ENCODE assay signal across 37 cellular contexts in genomic region chr5:60590172-60590571, GRCh38.
"Had no signal": no experiment of that assay in that cellular context is flagged by ENCODE, and none has a peak within 500 bp of the region (broad histone marks: within the 10 kb centered on the region; RNA-seq: fewer than 3 reads in every experiment).

No MANE protein-coding gene starts in this region.

- H3K36me3 Mint-ChIP-seq: activated CD4-positive, alpha-beta memory T cell treated with anti-CD3 and anti-CD28 coated beads for 36 hours had no signal

- H3K27ac Mint-ChIP-seq: activated B cell treated with CpG ODN at 0.5 μM for 24 hours; activated CD4-positive, alpha-beta memory T cell treated with anti-CD3 and anti-CD28 coated beads for 36 hours; activated CD4-positive, alpha-beta T cell treated with anti-CD3 and anti-CD28 coated beads, Interleukin-2, amount 10 ng/mL, durations not matched to agents 24 days and 14 days; activated CD8-positive, alpha-beta T cell treated with anti-CD3 and anti-CD28 coated beads for 36 hours; activated naive CD4-positive, alpha-beta T cell treated with anti-CD3 and anti-CD28 coated beads for 36 hours; activated naive CD4-positive, alpha-beta T cell treated with anti-CD3 and anti-CD28 coated beads, Interleukin-2, amount 50 U/mL, for 72 hours; activated naive CD8-positive, alpha-beta T cell treated with anti-CD3 and anti-CD28 coated beads for 36 hours; activated T-cell treated with anti-CD3 and anti-CD28 coated beads, Interleukin-2, amount 50 U/mL, for 72 hours; activated T-helper 1 cell treated with anti-CD3 and anti-CD28 coated beads, Interleukin-12 subunit alpha, Interleukin-12 subunit beta, Interleukin-2, Interleukin-4 antibody, amounts not matched to agents 30 ng/mL and 10 ng/mL and 1 ng/mL, durations not matched to agents 14 hours and 24 hours and 36 hours; activated T-helper 17 cell treated with anti-CD3 and anti-CD28 coated beads, Interleukin-2, amount 50 U/mL, for 72 hours; T-helper 1 cell treated with Interleukin-12 subunit alpha and Interleukin-12 subunit beta and Interleukin-4 antibody, amounts not matched to agents 30 μg/mL and 1 μg/mL, for 36 hours; T-helper 2 cell treated with Interferon-gamma antibody and Interleukin-4, amounts not matched to agents 5 μg/mL and 100 μg/mL, for 36 hours had no signal

- H3K4me1 ChIP-seq: adrenal gland, body of pancreas, breast epithelium had no signal

- DNase-seq: activated B cell treated with CpG ODN at 0.5 μM for 24 hours; activated CD4-positive, alpha-beta memory T cell treated with anti-CD3 and anti-CD28 coated beads for 36 hours; activated CD4-positive, alpha-beta T cell treated with anti-CD3 and anti-CD28 coated beads for 4 hours; activated CD4-positive, alpha-beta T cell treated with anti-CD3 and anti-CD28 coated beads, Interleukin-2, amount 10 ng/mL, durations not matched to agents 24 days and 14 days; activated CD4-positive, alpha-beta T cell treated with anti-CD3 and anti-CD28 coated beads, Interleukin-2, amount 50 U/mL, for 1 hour; activated CD4-positive, alpha-beta T cell treated with anti-CD3 and anti-CD28 coated beads, Interleukin-2, amount 50 U/mL, for 4 hours; activated CD4-positive, CD25-positive, alpha-beta regulatory T cell treated with anti-CD3 and anti-CD28 coated beads, Interleukin-2, amount 50 U/mL, for 72 hours; activated CD8-positive, alpha-beta memory T cell treated with anti-CD3 and anti-CD28 coated beads, Interleukin-2, amount 50 U/mL, for 4 hours; activated CD8-positive, alpha-beta T cell treated with anti-CD3 and anti-CD28 coated beads for 36 hours; activated effector memory CD4-positive, alpha-beta T cell treated with anti-CD3 and anti-CD28 coated beads, Interleukin-2, amount 50 U/mL, for 16 hours; activated gamma-delta T cell treated with Interleukin-2 at 50 U/mL for 16 hours; activated naive CD4-positive, alpha-beta T cell; activated naive CD4-positive, alpha-beta T cell treated with anti-CD3 and anti-CD28 coated beads for 36 hours; activated naive CD4-positive, alpha-beta T cell treated with anti-CD3 and anti-CD28 coated beads, Interleukin-2, amount 50 U/mL, for 16 hours; activated naive CD8-positive, alpha-beta T cell treated with anti-CD3 and anti-CD28 coated beads for 36 hours; activated T-cell treated with anti-CD3 and anti-CD28 coated beads for 4 hours; activated T-cell treated with anti-CD3 and anti-CD28 coated beads, Interleukin-2, amount 50 U/mL, for 1 hour; activated T-cell treated with anti-CD3 and anti-CD28 coated beads, Interleukin-2, amount 50 U/mL, for 4 hours; activated T-cell treated with anti-CD3 and anti-CD28 coated beads, Interleukin-2, amount 50 U/mL, for 72 hours; adrenal gland; amniotic stem cell; aorta; body of pancreas; brain microvascular endothelial cell; central memory CD4-positive, alpha-beta T cell; T-helper 1 cell; T-helper 2 cell; T-helper 9 cell had no signal

- H3K27me3 Mint-ChIP-seq: activated B cell treated with CpG ODN at 0.5 μM for 24 hours; activated CD4-positive, alpha-beta memory T cell treated with anti-CD3 and anti-CD28 coated beads for 36 hours; activated CD4-positive, alpha-beta T cell treated with anti-CD3 and anti-CD28 coated beads, Interleukin-2, amount 10 ng/mL, durations not matched to agents 24 days and 14 days; activated T-helper 17 cell treated with anti-CD3 and anti-CD28 coated beads, Interleukin-2, amount 50 U/mL, for 72 hours had no signal

- FAIRE-seq: astrocyte, TTC549 had no signal

- H3K9me3 Mint-ChIP-seq: activated CD4-positive, alpha-beta memory T cell treated with anti-CD3 and anti-CD28 coated beads for 36 hours; activated CD8-positive, alpha-beta T cell treated with anti-CD3 and anti-CD28 coated beads for 36 hours; activated T-cell treated with anti-CD3 and anti-CD28 coated beads, Interleukin-2, amount 50 U/mL, for 4 hours; activated T-helper 1 cell treated with anti-CD3 and anti-CD28 coated beads, Interleukin-12 subunit alpha, Interleukin-12 subunit beta, Interleukin-2, Interleukin-4 antibody, amounts not matched to agents 30 ng/mL and 10 ng/mL and 1 ng/mL, durations not matched to agents 14 hours and 24 hours and 36 hours; activated T-helper 17 cell treated with anti-CD3 and anti-CD28 coated beads, Interleukin-2, amount 50 U/mL, for 72 hours; T-helper 1 cell treated with Interleukin-12 subunit alpha and Interleukin-12 subunit beta and Interleukin-4 antibody, amounts not matched to agents 30 μg/mL and 1 μg/mL, for 36 hours had no signal

- H3K4me3 Mint-ChIP-seq: activated B cell treated with CpG ODN at 0.5 μM for 24 hours; activated CD4-positive, alpha-beta memory T cell treated with anti-CD3 and anti-CD28 coated beads for 36 hours; activated CD4-positive, alpha-beta T cell treated with anti-CD3 and anti-CD28 coated beads, Interleukin-2, amount 10 ng/mL, durations not matched to agents 24 days and 14 days; activated CD8-positive, alpha-beta T cell treated with anti-CD3 and anti-CD28 coated beads for 36 hours; activated naive CD4-positive, alpha-beta T cell treated with anti-CD3 and anti-CD28 coated beads for 36 hours; activated naive CD8-positive, alpha-beta T cell treated with anti-CD3 and anti-CD28 coated beads for 36 hours; activated T-cell treated with anti-CD3 and anti-CD28 coated beads, Interleukin-2, amount 50 U/mL, for 4 hours; activated T-cell treated with anti-CD3 and anti-CD28 coated beads, Interleukin-2, amount 50 U/mL, for 72 hours; activated T-helper 1 cell treated with anti-CD3 and anti-CD28 coated beads, Interleukin-12 subunit alpha, Interleukin-12 subunit beta, Interleukin-2, Interleukin-4 antibody, amounts not matched to agents 30 ng/mL and 10 ng/mL and 1 ng/mL, durations not matched to agents 14 hours and 24 hours and 36 hours; activated T-helper 17 cell treated with anti-CD3 and anti-CD28 coated beads, Interleukin-2, amount 50 U/mL, for 72 hours; T-helper 1 cell treated with Interleukin-12 subunit alpha and Interleukin-12 subunit beta and Interleukin-4 antibody, amounts not matched to agents 30 μg/mL and 1 μg/mL, for 36 hours; T-helper 2 cell treated with Interferon-gamma antibody and Interleukin-4, amounts not matched to agents 5 μg/mL and 100 μg/mL, for 36 hours had no signal

- H3K27me3 ChIP-seq: adrenal gland, body of pancreas, brain microvascular endothelial cell, breast epithelium had no signal

- H3K27ac ChIP-seq: adrenal gland, body of pancreas, brain microvascular endothelial cell, breast epithelium, VCaP had no signal

- H3K4me1 Mint-ChIP-seq: activated CD4-positive, alpha-beta T cell treated with anti-CD3 and anti-CD28 coated beads, Interleukin-2, amount 10 ng/mL, durations not matched to agents 24 days and 14 days; activated naive CD8-positive, alpha-beta T cell treated with anti-CD3 and anti-CD28 coated beads for 36 hours; activated T-helper 17 cell treated with anti-CD3 and anti-CD28 coated beads, Interleukin-2, amount 50 U/mL, for 72 hours had no signal

- ATAC-seq: activated CD8-positive, alpha-beta T cell treated with anti-CD3 and anti-CD28 coated beads for 36 hours; activated naive CD4-positive, alpha-beta T cell treated with anti-CD3 and anti-CD28 coated beads, Interleukin-2, amount 50 U/mL, for 72 hours; activated T-cell treated with anti-CD3 and anti-CD28 coated beads, Interleukin-2, amount 50 U/mL, for 4 hours; activated T-cell treated with anti-CD3 and anti-CD28 coated beads, Interleukin-2, amount 50 U/mL, for 72 hours; activated T-helper 17 cell treated with anti-CD3 and anti-CD28 coated beads, Interleukin-2, amount 50 U/mL, for 72 hours; body of pancreas had no signal
